13 cellular contexts compared by ENCODE assay signal in genomic region chr9:109537288-109537687, GRCh38.
"Had no signal": no experiment of that assay in that cellular context is flagged by ENCODE, and none has a peak within 500 bp of the region (broad histone marks: within the 10 kb centered on the region; RNA-seq: fewer than 3 reads in every experiment).

No MANE protein-coding gene starts in this region.

- H3K27me3 ChIP-seq: testis had no signal

- DNase-seq: activated effector memory CD4-positive, alpha-beta T cell treated with Interleukin-2 at 50 U/mL for 16 hours; activated T-cell treated with anti-CD3 and anti-CD28 coated beads, Interleukin-2, amount 50 U/mL, for 1 hour; amygdala; brain microvascular endothelial cell; kidney; left ventricle myocardium inferior; mesendoderm; nephron progenitor cell; stimulated activated CD4-positive, alpha-beta T cell treated with anti-CD3 and anti-CD28 coated beads, Interleukin-4, amount 100 ng/mL, for 1 hour; T-helper 2 cell; testis had no signal

- ATAC-seq: activated naive CD4-positive, alpha-beta T cell treated with anti-CD3 and anti-CD28 coated beads, Interleukin-2, amount 50 U/mL, for 72 hours; gastroesophageal sphincter had no signal

- H3K27ac ChIP-seq: brain microvascular endothelial cell, gastroesophageal sphincter, left ventricle myocardium inferior, testis had no signal

- H3K4me1 ChIP-seq: gastroesophageal sphincter, left ventricle myocardium inferior, testis had no signal

- H3K4me3 ChIP-seq: gastroesophageal sphincter, left ventricle myocardium inferior, testis had no signal

- H3K36me3 ChIP-seq: brain microvascular endothelial cell, gastroesophageal sphincter, left ventricle myocardium inferior had no signal

- FAIRE-seq: kidney had no signal

- H3K9me3 ChIP-seq: gastroesophageal sphincter, left ventricle myocardium inferior, testis had no signal
